13 cellular contexts compared by ENCODE assay signal in the genomic region with DNA sequence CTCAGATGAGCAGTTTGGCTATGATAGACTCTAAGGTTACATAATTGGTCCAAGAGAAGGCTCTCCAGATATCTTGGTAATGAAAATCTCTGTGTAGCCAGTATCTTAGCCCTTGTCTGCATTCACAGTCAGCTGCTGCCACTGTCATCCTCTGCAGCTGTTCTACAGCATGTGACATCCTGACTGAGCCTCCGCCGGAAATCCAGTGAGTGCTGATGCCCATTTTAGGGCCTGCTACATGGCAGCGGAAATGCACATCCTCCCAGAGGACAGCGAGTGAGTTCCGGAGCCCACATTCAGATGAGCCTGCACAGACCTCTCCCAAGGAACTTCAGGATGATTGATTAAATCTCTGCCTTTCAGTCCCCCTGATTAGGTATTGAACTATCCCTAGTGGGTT.
DNase-seq lines count a peak whose midpoint lies in the region; ATAC-seq lines count a peak whose summit lies in the region.
"Had no signal": no experiment of that assay in that cellular context is flagged by ENCODE, and none has a peak within 500 bp of the region (broad histone marks: within the 10 kb centered on the region; RNA-seq: fewer than 3 reads in every experiment).

No MANE protein-coding gene starts in this region.

- no peak overlapping the region for H3K4me3 Mint-ChIP-seq in activated naive CD4-positive, alpha-beta T cell treated with anti-CD3 and anti-CD28 coated beads, Interleukin-2, amount 10 ng/mL, durations not matched to agents 7 days and 5 days
- H3K4me3 Mint-ChIP-seq: B cell had no signal

- WGBS in neuronal stem cell (ENCODE audit: extremely low coverage in 2 of 2, insufficient read length in 2 of 2, insufficient replicate concordance in 1 of 2), 2 donors, result no CpG with 5 or more reads among the region's 5 CpGs

- H3K27me3 ChIP-seq in neuronal stem cell (ENCODE audit: control insufficient read depth in 3 of 3, insufficient read depth in 3 of 3, low read depth in 1 of 3, low read length in 3 of 3), result no peaks in the 10 kb centered on the region
- H3K27me3 ChIP-seq: neutrophil, transverse colon had no signal

- no peaks in the 10 kb centered on the region for H3K79me1 ChIP-seq in neuronal stem cell (ENCODE audit: low read depth, low read length)

- intact Hi-C loops in left cardiac atrium (cut with DNase I), result no loop called here

- H3K27ac ChIP-seq in substantia nigra (ENCODE audit: low read depth, low read length, poor library complexity, severe bottlenecking) (no peak overlapping the region), neuronal stem cell (replicated peaks; ENCODE audit: low read length) (no peak overlapping the region)
- H3K27ac ChIP-seq: neutrophil, transverse colon had no signal

- no peaks in the 10 kb centered on the region for H3K4me1 Mint-ChIP-seq in activated naive CD4-positive, alpha-beta T cell treated with anti-CD3 and anti-CD28 coated beads, Interleukin-2, amount 10 ng/mL, durations not matched to agents 7 days and 5 days
- H3K4me1 Mint-ChIP-seq: B cell had no signal

- H3K4me1 ChIP-seq in neuronal stem cell (ENCODE audit: control insufficient read depth in 2 of 2, insufficient read depth in 1 of 2, low read depth in 1 of 2, low read length in 2 of 2), result no peaks in the 10 kb centered on the region
- H3K4me1 ChIP-seq: transverse colon had no signal

- DNase-seq in activated naive CD4-positive, alpha-beta T cell treated with anti-CD3 and anti-CD28 coated beads, Interleukin-2, amount 10 ng/mL, durations not matched to agents 7 days and 5 days, result peak; percentile 31
- no peak for DNase-seq in activated naive CD4-positive, alpha-beta T cell (lab: John Stamatoyannopoulos, UW)
- peak; percentile 41 for DNase-seq in SK-MEL-5 (ENCODE audit: low read depth, low spot score)
- peak; percentile 18 for DNase-seq in left cardiac atrium
- DNase-seq in substantia nigra (lab: John Stamatoyannopoulos, UW), result peak in 28 of 49 donors; percentile 1 to 60 (median 12)
- no peak for DNase-seq in stimulated activated CD4-positive, alpha-beta T cell treated with anti-CD3 and anti-CD28 coated beads, Interleukin-4, amount 100 ng/mL, for 24 hours
- DNase-seq in neuronal stem cell (ENCODE audit: low spot score), result no peak
- DNase-seq: NCI-H146, OCI-M1, transverse colon had no signal

- H3K4me2 ChIP-seq in neuronal stem cell (ENCODE audit: insufficient read depth, low read length, poor library complexity, severe bottlenecking), result no peak overlapping the region

- no peak overlapping the region for H3K23ac ChIP-seq in neuronal stem cell (ENCODE audit: low read depth, low read length, poor library complexity)

- in situ Hi-C loops in SK-MEL-5 (cut with HindIII; ENCODE audit: low pct_unique_long_range_greater_than_20kb, low sequenced_read_pairs), result no loop called here

- no peak overlapping the region for H4K91ac ChIP-seq in neuronal stem cell (ENCODE audit: low read depth, low read length, poor library complexity)

- H3K36me3 Mint-ChIP-seq in activated naive CD4-positive, alpha-beta T cell treated with anti-CD3 and anti-CD28 coated beads, Interleukin-2, amount 10 ng/mL, durations not matched to agents 7 days and 5 days, result no peaks in the 10 kb centered on the region

- CTCF ChIA-PET in activated naive CD4-positive, alpha-beta T cell treated with anti-CD3 and anti-CD28 coated beads, Interleukin-2, amount 10 ng/mL, durations not matched to agents 7 days and 5 days (lab: Charles Lee), result no interaction called here

- no peak overlapping the region for H4K8ac ChIP-seq in neuronal stem cell (ENCODE audit: low read depth, low read length)

- H2BK15ac ChIP-seq in neuronal stem cell (ENCODE audit: low read length), result no peak overlapping the region

- H3K9me3 Mint-ChIP-seq in activated naive CD4-positive, alpha-beta T cell treated with anti-CD3 and anti-CD28 coated beads, Interleukin-2, amount 10 ng/mL, durations not matched to agents 7 days and 5 days, result no peaks in the 10 kb centered on the region

- no peak overlapping the region for H2BK120ac ChIP-seq in neuronal stem cell (ENCODE audit: low read depth, low read length)

- no peak overlapping the region for H3K4me3 ChIP-seq in neuronal stem cell (ENCODE audit: low read length in 2 of 2)
- H3K4me3 ChIP-seq: transverse colon had no signal

- ATAC-seq in left cardiac atrium (peak; percentile 50 to 70), HG03045 (IDR thresholded peaks at IDR 0.05; ENCODE audit: unreplicated experiment) (no peak)

- H3K36me3 ChIP-seq in neuronal stem cell (replicated peaks in 1 of 2; ENCODE audit: control insufficient read depth in 2 of 2, insufficient read depth in 2 of 2, low read length in 2 of 2), result no peaks in the 10 kb centered on the region
- H3K36me3 ChIP-seq: neutrophil, transverse colon had no signal

- H3K9me3 ChIP-seq in neuronal stem cell (replicated peaks in 1 of 2; ENCODE audit: control insufficient read depth in 2 of 2, insufficient read depth in 1 of 2, low read depth in 1 of 2, low read length in 2 of 2), result no peaks in the 10 kb centered on the region
- H3K9me3 ChIP-seq: neutrophil, transverse colon had no signal

- no peak overlapping the region for H3K18ac ChIP-seq in neuronal stem cell (ENCODE audit: low read length)

- no peaks in the 10 kb centered on the region for H3K27me3 Mint-ChIP-seq in activated naive CD4-positive, alpha-beta T cell treated with anti-CD3 and anti-CD28 coated beads, Interleukin-2, amount 10 ng/mL, durations not matched to agents 7 days and 5 days

- no peak overlapping the region for H3K4ac ChIP-seq in neuronal stem cell (ENCODE audit: low read length)

- H2AFZ ChIP-seq in neuronal stem cell (ENCODE audit: low read length), result no peak overlapping the region

- H3K14ac ChIP-seq in neuronal stem cell (ENCODE audit: low read length), result no peak overlapping the region

- H2AK5ac ChIP-seq in neuronal stem cell (ENCODE audit: low read depth, low read length), result no peak overlapping the region

- no peak overlapping the region for H2BK5ac ChIP-seq in neuronal stem cell (ENCODE audit: low read length)

- H3K9ac ChIP-seq in neuronal stem cell (ENCODE audit: low read depth, low read length, poor library complexity), result no peak overlapping the region

- no peak overlapping the region for H2BK12ac ChIP-seq in neuronal stem cell (ENCODE audit: low read length)

- no peak overlapping the region for H3K27ac Mint-ChIP-seq in activated naive CD4-positive, alpha-beta T cell treated with anti-CD3 and anti-CD28 coated beads, Interleukin-2, amount 10 ng/mL, durations not matched to agents 7 days and 5 days
- H3K27ac Mint-ChIP-seq: B cell had no signal

Comparison
In these comparisons a context has a peak if more than half of its experiments do, and no peak if none do; other contexts are left out.
1. DNase-seq: peak in activated naive CD4-positive, alpha-beta T cell treated with anti-CD3 and anti-CD28 coated beads, Interleukin-2, amount 10 ng/mL, durations not matched to agents 7 days and 5 days (single experiment), SK-MEL-5 (single experiment), left cardiac atrium (single experiment) and substantia nigra (28 of 49); none in activated naive CD4-positive, alpha-beta T cell (0 of 4), stimulated activated CD4-positive, alpha-beta T cell treated with anti-CD3 and anti-CD28 coated beads, Interleukin-4, amount 100 ng/mL, for 24 hours (single experiment) and neuronal stem cell (single experiment).